24 cellular contexts compared by ENCODE assay signal in genomic region chr5:176776916-176777315, GRCh38. TPM values are rescaled to one million over a fixed set of nuclear protein-coding genes. Genes with fewer than 3 reads are reported as not detected.
"Had no signal": no experiment of that assay in that cellular context is flagged by ENCODE, and none has a peak within 500 bp of the region (broad histone marks: within the 10 kb centered on the region; RNA-seq: fewer than 3 reads in every experiment).

No MANE protein-coding gene starts in this region.

- H3K9me3 ChIP-seq: mucosa of descending colon, neutrophil had no signal

- H3K4me3 Mint-ChIP-seq: activated naive CD8-positive, alpha-beta T cell; brain; dendritic cell treated with granulocyte-macrophage colony-stimulating factor and Interleukin-4, amounts not matched to agents 40 ng/mL and 50 ng/mL, for 4 days; effector memory CD8-positive, alpha-beta T cell; immature natural killer cell; naive thymus-derived CD8-positive, alpha-beta T cell had no signal

- H3K36me3 ChIP-seq: neutrophil had no signal

- H3K36me3 Mint-ChIP-seq: activated naive CD8-positive, alpha-beta T cell; brain; immature natural killer cell; naive thymus-derived CD8-positive, alpha-beta T cell had no signal

- H3K27ac Mint-ChIP-seq: activated naive CD8-positive, alpha-beta T cell; dendritic cell treated with granulocyte-macrophage colony-stimulating factor and Interleukin-4, amounts not matched to agents 40 ng/mL and 50 ng/mL, for 4 days; effector memory CD8-positive, alpha-beta T cell; immature natural killer cell had no signal

- H3K9me3 Mint-ChIP-seq: dendritic cell treated with granulocyte-macrophage colony-stimulating factor and Interleukin-4, amounts not matched to agents 40 ng/mL and 50 ng/mL, for 4 days; effector memory CD8-positive, alpha-beta T cell; immature natural killer cell had no signal

- H3K27ac ChIP-seq: epithelial cell of prostate, neutrophil, skin epidermis had no signal

- H3K4me1 Mint-ChIP-seq: immature natural killer cell had no signal

- H3K4me3 ChIP-seq: mucosa of descending colon, skin epidermis had no signal

- FAIRE-seq: frontal cortex, TTC549 had no signal

- DNase-seq: activated CD4-positive, alpha-beta T cell treated with anti-CD3 and anti-CD28 coated beads, Interleukin-2, amount 50 U/mL, for 1 hour; activated gamma-delta T cell treated with Interleukin-2 at 50 U/mL for 16 hours; activated T-cell treated with anti-CD3 and anti-CD28 coated beads, Interleukin-2, amount 50 U/mL, for 1 hour; cerebellar nuclear complex; effector memory CD8-positive, alpha-beta T cell; immature natural killer cell; left cardiac atrium; retina; stimulated activated CD4-positive, alpha-beta T cell treated with anti-CD3 and anti-CD28 coated beads, Interleukin-4, amount 100 ng/mL, for 4 hours; stimulated activated naive CD4-positive, alpha-beta T cell treated with Interleukin-2 at 50 U/mL for 16 hours; substantia nigra; trophoblast cell had no signal

RNA-seq across cellular contexts. Expression of gene UNC5A, which starts 33.4 kb away (rescaled TPM):
- total RNA-seq: activated CD8-positive, alpha-beta memory T cell treated with anti-CD3 and anti-CD28 coated beads for 36 hours; naive thymus-derived CD8-positive, alpha-beta T cell; T-helper 2 cell treated with Interferon-gamma antibody and Interleukin-4, amounts not matched to agents 100 ng/mL and 5 ng/mL, for 36 hours had no signal
- polyA plus RNA-seq: immature natural killer cell; naive thymus-derived CD8-positive, alpha-beta T cell had no signal
